In genomic region chr2:98472961-98473746, GRCh38 we compare ENCODE assay signal across 1 cellular context.
TF ChIP-seq lines count a peak whose summit lies in the region.

No MANE protein-coding gene starts in this region.

TF ChIP-seq in SK-N-SH treated with all-trans-retinoic acid at 6 μM for 48 hours, 23 proteins besides CTCF, POLR2A, EP300 and RAD21 (continued from another document):
- no peak for TF ChIP-seq TCF4 (CRISPR knock-in tag; IDR thresholded peaks at IDR 0.05; ENCODE audit: borderline replicate concordance)
- no peak for TF ChIP-seq BACH2 (CRISPR knock-in tag; IDR thresholded peaks at IDR 0.05; ENCODE audit: borderline replicate concordance)
- TF ChIP-seq PPARA (CRISPR knock-in tag; IDR thresholded peaks at IDR 0.05; ENCODE audit: borderline replicate concordance), result no peak
- TF ChIP-seq ZFP3 (CRISPR knock-in tag; IDR thresholded peaks at IDR 0.05), result no peak
- no peak for TF ChIP-seq ISL1 (CRISPR knock-in tag; IDR thresholded peaks at IDR 0.05)
- TF ChIP-seq, protein P1, sequence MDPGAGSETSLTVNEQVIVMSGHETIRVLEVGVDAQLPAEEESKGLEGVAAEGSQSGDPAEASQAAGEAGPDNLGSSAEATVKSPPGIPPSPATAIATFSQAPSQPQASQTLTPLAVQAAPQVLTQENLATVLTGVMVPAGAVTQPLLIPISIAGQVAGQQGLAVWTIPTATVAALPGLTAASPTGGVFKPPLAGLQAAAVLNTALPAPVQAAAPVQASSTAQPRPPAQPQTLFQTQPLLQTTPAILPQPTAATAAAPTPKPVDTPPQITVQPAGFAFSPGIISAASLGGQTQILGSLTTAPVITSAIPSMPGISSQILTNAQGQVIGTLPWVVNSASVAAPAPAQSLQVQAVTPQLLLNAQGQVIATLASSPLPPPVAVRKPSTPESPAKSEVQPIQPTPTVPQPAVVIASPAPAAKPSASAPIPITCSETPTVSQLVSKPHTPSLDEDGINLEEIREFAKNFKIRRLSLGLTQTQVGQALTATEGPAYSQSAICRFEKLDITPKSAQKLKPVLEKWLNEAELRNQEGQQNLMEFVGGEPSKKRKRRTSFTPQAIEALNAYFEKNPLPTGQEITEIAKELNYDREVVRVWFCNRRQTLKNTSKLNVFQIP (CRISPR knock-in tag; IDR thresholded peaks at IDR 0.05; ENCODE audit: borderline replicate concordance, low read depth), result no peak
- no peak for TF ChIP-seq ZNF8 (CRISPR knock-in tag; IDR thresholded peaks at IDR 0.05)
- no peak for TF ChIP-seq CSDC2 (CRISPR knock-in tag; IDR thresholded peaks at IDR 0.05)
- TF ChIP-seq ZFP30 (CRISPR knock-in tag; IDR thresholded peaks at IDR 0.05), result no peak
- no peak for TF ChIP-seq ZNF70 (CRISPR knock-in tag; IDR thresholded peaks at IDR 0.05)
- TF ChIP-seq SNAI2 (CRISPR knock-in tag; IDR thresholded peaks at IDR 0.05), result no peak
- TF ChIP-seq TOX (CRISPR knock-in tag; IDR thresholded peaks at IDR 0.05; ENCODE audit: borderline replicate concordance), result no peak
- TF ChIP-seq ZNF565 (CRISPR knock-in tag; conservative IDR thresholded peaks at IDR 0.05; ENCODE audit: low read depth), result no peak
- TF ChIP-seq TSHZ2 (CRISPR knock-in tag; IDR thresholded peaks at IDR 0.05), result no peak
